In the genomic region with DNA sequence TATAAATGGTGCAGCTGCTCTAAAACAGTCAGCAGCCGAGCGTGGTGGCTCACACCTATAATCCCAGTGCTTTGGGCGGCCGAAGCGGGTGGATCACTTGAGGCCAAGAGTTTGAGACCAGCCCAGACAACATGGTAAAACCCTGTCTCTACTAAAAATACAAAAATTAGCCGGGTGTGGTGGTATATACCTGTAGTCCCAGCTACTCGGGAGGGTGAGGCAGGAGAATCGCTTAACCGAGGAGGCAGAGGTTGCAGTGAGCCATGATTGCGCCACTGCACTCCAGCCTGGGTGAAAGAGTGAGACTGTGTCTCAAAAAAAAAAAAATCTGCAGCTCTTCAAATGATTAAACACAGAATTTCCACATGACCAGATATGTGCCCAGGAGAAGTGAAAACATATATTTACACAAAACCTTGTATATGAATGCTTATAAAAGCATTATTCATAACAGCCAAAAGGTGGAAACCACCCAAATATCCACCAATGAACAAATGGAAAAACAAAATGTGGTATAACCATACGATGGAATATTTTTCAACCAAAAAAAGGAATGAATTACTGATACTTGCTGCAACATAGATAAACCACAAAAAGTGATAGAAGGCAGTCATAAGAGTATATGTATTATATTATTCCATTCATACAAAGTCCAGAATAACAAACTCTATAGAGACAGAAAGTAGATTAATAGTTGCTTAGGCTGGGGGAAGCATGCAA, we compare ENCODE assay signal across 13 cellular contexts. TPM values are rescaled to one million over a fixed set of nuclear protein-coding genes. Genes with fewer than 3 reads are reported as not detected.
DNase-seq lines count a peak whose midpoint lies in the region; ATAC-seq and TF ChIP-seq lines count a peak whose summit lies in the region.
"Had no signal": no experiment of that assay in that cellular context is flagged by ENCODE, and none has a peak within 500 bp of the region (broad histone marks: within the 10 kb centered on the region; RNA-seq: fewer than 3 reads in every experiment).

No MANE protein-coding gene starts in this region.

- peak; percentile 38 for DNase-seq in activated CD4-positive, alpha-beta T cell treated with anti-CD3 and anti-CD28 coated beads for 48 hours
- DNase-seq in activated CD4-positive, alpha-beta T cell treated with anti-CD3 and anti-CD28 coated beads for 1 hour = no peak
- DNase-seq in cerebellum (ENCODE audit: low spot score) (no peak), dermis blood vessel endothelial cell (no peak), DMS153 (lab: John Stamatoyannopoulos, UW) (no peak)
- DNase-seq: NCI-H1092, OCI-M1 had no signal

- whole genome bisulfite sequencing in liver = 71% methylated on average over 11 of the region's 11 CpGs

- no peaks in the 10 kb centered on the region for H3K27me3 ChIP-seq in liver (ENCODE audit: control insufficient read depth in 4 of 4, insufficient read depth in 4 of 4, low read length in 3 of 4)
- H3K27me3 ChIP-seq: cardiac muscle cell, upper lobe of left lung had no signal

- no peak overlapping the region for H3K4me3 ChIP-seq in liver (ENCODE audit: low read depth in 1 of 3, low read length in 3 of 3)
- H3K4me3 ChIP-seq: A549, cardiac muscle cell, upper lobe of left lung had no signal

- TF ChIP-seq CTCF in liver (IDR thresholded peaks at IDR 0.05; ENCODE audit: low read depth, low read length, missing input control) = no peak

- H3K4me1 ChIP-seq in liver (ENCODE audit: control insufficient read depth in 4 of 4, insufficient read depth in 4 of 4, low read length in 3 of 4) = peaks cover 2 to 14% (median 5%) of the 10 kb centered on the region in 4 donors

- H3K27ac ChIP-seq in liver (ENCODE audit: low read depth in 1 of 2, low read length in 2 of 2) = peak overlapping the region; percentile 20 to 55
- H3K27ac ChIP-seq: A549, cardiac muscle cell, upper lobe of left lung had no signal

- peak; percentile 10 to 13 for TF ChIP-seq RAD21 in liver (IDR thresholded peaks at IDR 0.05)

- ATAC-seq in GM21423 (IDR thresholded peaks at IDR 0.05; ENCODE audit: unreplicated experiment) (peak; percentile 44), HG03469 (IDR thresholded peaks at IDR 0.05; ENCODE audit: unreplicated experiment) (peak; percentile 25)
- ATAC-seq: A549 had no signal

- no peak overlapping the region for H3K9ac ChIP-seq in liver (ENCODE audit: low read depth in 1 of 2, low read length in 2 of 2)

- H3K9me3 ChIP-seq in liver (ENCODE audit: control insufficient read depth in 4 of 4, low read length in 3 of 4) = no peaks in the 10 kb centered on the region
- H3K9me3 ChIP-seq: A549, upper lobe of left lung had no signal

- H3K36me3 ChIP-seq in liver (ENCODE audit: control insufficient read depth in 4 of 4, insufficient read depth in 3 of 4, low read depth in 1 of 4, low read length in 3 of 4) = no peaks in the 10 kb centered on the region
- H3K36me3 ChIP-seq: cardiac muscle cell had no signal

TF ChIP-seq in liver, 16 proteins besides CTCF, POLR2A, EP300 and RAD21:
- TF ChIP-seq HNF4G (IDR thresholded peaks at IDR 0.05) (no peak), HNF4A (conservative IDR thresholded peaks at IDR 0.05) (peak; percentile 32 to 54), RXRA (IDR thresholded peaks at IDR 0.05) (peak in 1 of 2 donors; percentile 36), GABPA (IDR thresholded peaks at IDR 0.05 in 1 of 2, conservative IDR thresholded peaks at IDR 0.05 in 1 of 2) (no peak), YY1 (IDR thresholded peaks at IDR 0.05) (peak; percentile 57)

RNA-seq across cellular contexts. Expression of a gene that starts 14.1 kb away (rescaled TPM):
- total RNA-seq in liver (10 to 100 TPM; 25.3 to 52.1 TPM), cerebellum (99.0 TPM), dermis blood vessel endothelial cell (99.9 and 112 TPM in 2 replicates)
- polyA plus RNA-seq in liver = 10 to 100 TPM in 1 of 2 donors, 1 to 10 TPM in 1; 8.8 to 13.0 TPM
